1 cellular context compared by ENCODE assay signal in genomic region chr12:80157640-80158039, GRCh38.
TF ChIP-seq lines count a peak whose summit lies in the region.

No MANE protein-coding gene starts in this region.

TF ChIP-seq in IMR-90, 13 proteins besides CTCF, POLR2A, EP300 and RAD21:
- TF ChIP-seq USF2 (IDR thresholded peaks at IDR 0.05; ENCODE audit: low read depth, low read length), result no peak
- no peak for TF ChIP-seq MAFK (IDR thresholded peaks at IDR 0.05; ENCODE audit: low read depth, low read length)
- no peak for TF ChIP-seq RFX5 (IDR thresholded peaks at IDR 0.05; ENCODE audit: low read depth, low read length)
- TF ChIP-seq CEBPB (IDR thresholded peaks at IDR 0.05; ENCODE audit: low read depth, low read length), result no peak
- no peak for TF ChIP-seq FOS (IDR thresholded peaks at IDR 0.05; ENCODE audit: low read depth, low read length)
- no peak for TF ChIP-seq NFE2L2 (IDR thresholded peaks at IDR 0.05; ENCODE audit: low read depth, low read length)
- no peak for TF ChIP-seq MAZ (IDR thresholded peaks at IDR 0.05; ENCODE audit: borderline replicate concordance, low read depth, low read length)
